15 cellular contexts compared by ENCODE assay signal in genomic region chr3:10004506-10004905, GRCh38. TPM values are rescaled to one million over a fixed set of nuclear protein-coding genes. Genes with fewer than 3 reads are reported as not detected.
DNase-seq lines count a peak whose midpoint lies in the region; ATAC-seq, FAIRE-seq and TF ChIP-seq lines count a peak whose summit lies in the region.
"Had no signal": no experiment of that assay in that cellular context is flagged by ENCODE, and none has a peak within 500 bp of the region (broad histone marks: within the 10 kb centered on the region; RNA-seq: fewer than 3 reads in every experiment).

No MANE protein-coding gene starts in this region.

- BruUV-seq in K562 (replicated peaks; lab: Mats Ljungman, UMichigan) = no TSS peak

- no peak for ATAC-seq in activated CD8-positive, alpha-beta memory T cell treated with anti-CD3 and anti-CD28 coated beads, Interleukin-2, amount 10 ng/mL, durations not matched to agents 7 days and 5 days
- ATAC-seq in K562 (no peak), HG02884 (IDR thresholded peaks at IDR 0.05; ENCODE audit: unreplicated experiment) (no peak)

- H3K4me3 Mint-ChIP-seq in activated CD8-positive, alpha-beta memory T cell treated with anti-CD3 and anti-CD28 coated beads, Interleukin-2, amount 10 ng/mL, durations not matched to agents 7 days and 5 days = no peak overlapping the region
- no peak overlapping the region for H3K4me3 Mint-ChIP-seq in chondrocyte (ENCODE audit: unreplicated experiment)

- peaks cover 29% of the 10 kb centered on the region for H3K36me3 Mint-ChIP-seq in activated CD8-positive, alpha-beta memory T cell treated with anti-CD3 and anti-CD28 coated beads, Interleukin-2, amount 10 ng/mL, durations not matched to agents 7 days and 5 days
- peaks cover 3% of the 10 kb centered on the region for H3K36me3 Mint-ChIP-seq in chondrocyte (ENCODE audit: low read depth)

- no peak overlapping the region for H3K27ac ChIP-seq in K562 (ENCODE audit: extremely low read depth, low read depth, low read length)
- no peak overlapping the region for H3K27ac ChIP-seq in sigmoid colon
- no peak overlapping the region for H3K27ac ChIP-seq in vagina
- H3K27ac ChIP-seq: BLaER1 treated with 17β-estradiol and CSF1 and Interleukin-3, amounts not matched to agents 10 nM and 100 nM; GM23248 had no signal

- CTCF ChIA-PET in activated CD8-positive, alpha-beta memory T cell treated with anti-CD3 and anti-CD28 coated beads, Interleukin-2, amount 10 ng/mL, durations not matched to agents 7 days and 5 days (lab: Charles Lee) = no interaction called here
- CTCF ChIA-PET in K562 (lab: Yijun Ruan, JAX; ENCODE audit: low intra/inter-chr PET ratio) = no interaction called here

- in situ Hi-C loops in K562 (cut with MboI) = no loop called here

- DNase-seq in activated CD8-positive, alpha-beta memory T cell treated with anti-CD3 and anti-CD28 coated beads, Interleukin-2, amount 50 U/mL, for 48 hours = peak; percentile 51
- DNase-seq in activated CD8-positive, alpha-beta memory T cell treated with anti-CD3 and anti-CD28 coated beads, Interleukin-2, amount 10 ng/mL, durations not matched to agents 7 days and 5 days = no peak
- DNase-seq in K562 (ENCODE audit: extremely low read depth in 1 of 4, low spot score in 3 of 4) (no peak), sigmoid colon (peak; percentile 54), vagina (ENCODE audit: extremely low spot score in 2 of 2) (peak; percentile 67 to 71), chondrocyte (ENCODE audit: low spot score) (no peak)
- DNase-seq: 8988T; CD4-positive, CD25-positive, alpha-beta regulatory T cell; DMS53; GF-D8; GM23248; H7 had no signal

- H3K27me3 ChIP-seq in K562 (ENCODE audit: control insufficient read depth in 2 of 2, insufficient read depth in 2 of 2, low read length in 2 of 2) (no peaks in the 10 kb centered on the region), sigmoid colon (no peaks in the 10 kb centered on the region), vagina (no peaks in the 10 kb centered on the region)
- H3K27me3 ChIP-seq: BLaER1 treated with 17β-estradiol and CSF1 and Interleukin-3, amounts not matched to agents 10 nM and 100 nM had no signal

- peaks cover 17% of the 10 kb centered on the region for H3K4me1 Mint-ChIP-seq in activated CD8-positive, alpha-beta memory T cell treated with anti-CD3 and anti-CD28 coated beads, Interleukin-2, amount 10 ng/mL, durations not matched to agents 7 days and 5 days
- peaks cover 17% of the 10 kb centered on the region for H3K4me1 Mint-ChIP-seq in chondrocyte (ENCODE audit: low read depth)

- POLR2A ChIA-PET in K562 (lab: Yijun Ruan, JAX) = interaction anchor here (1.0 to 1.7 kb wide), 5 partner anchors 10 to 25 kb away, joined by 3 to 6 read pairs (median 4); no protein-coding TSS in a partner anchor

- H3K9me1 ChIP-seq in K562 (ENCODE audit: control insufficient read depth, insufficient read depth, low read length) = peaks cover 5% of the 10 kb centered on the region

- H3K9me3 ChIP-seq in K562 (replicated peaks; ENCODE audit: control insufficient read depth, insufficient read depth, low read depth, low read length) (no peaks in the 10 kb centered on the region), sigmoid colon (no peaks in the 10 kb centered on the region), vagina (no peaks in the 10 kb centered on the region)
- H3K9me3 ChIP-seq: BLaER1 treated with 17β-estradiol and CSF1 and Interleukin-3, amounts not matched to agents 10 nM and 100 nM had no signal

- H3K36me3 ChIP-seq in K562 (ENCODE audit: control insufficient read depth, insufficient read depth, low read length) = peaks cover 33% of the 10 kb centered on the region
- peaks cover 0 to 3% (median 0%) of the 10 kb centered on the region in 4 donors for H3K36me3 ChIP-seq in sigmoid colon
- no peaks in the 10 kb centered on the region for H3K36me3 ChIP-seq in vagina

- peak overlapping the region in 1 of 2 experiments; percentile 44; a peak in 1 of 4 replicates for H3K9ac ChIP-seq in K562 (ENCODE audit: insufficient read depth in 1 of 2, low read depth in 2 of 2, low read length in 2 of 2)
- H3K9ac ChIP-seq: BLaER1 treated with 17β-estradiol and CSF1 and Interleukin-3, amounts not matched to agents 10 nM and 100 nM; GM23248 had no signal

- FAIRE-seq in K562 (lab: Jason Lieb, UNC) = no peak
- FAIRE-seq: GM18507 had no signal

- H3K9me3 Mint-ChIP-seq in activated CD8-positive, alpha-beta memory T cell treated with anti-CD3 and anti-CD28 coated beads, Interleukin-2, amount 10 ng/mL, durations not matched to agents 7 days and 5 days (ENCODE audit: low read depth) = no peaks in the 10 kb centered on the region
- no peaks in the 10 kb centered on the region for H3K9me3 Mint-ChIP-seq in chondrocyte (ENCODE audit: low read depth)
- H3K9me3 Mint-ChIP-seq: CD4-positive, CD25-positive, alpha-beta regulatory T cell had no signal

- H3K4me1 ChIP-seq in K562 (replicated peaks in 1 of 2; ENCODE audit: control insufficient read depth in 2 of 2, insufficient read depth in 2 of 2, low read length in 2 of 2) = peaks cover 3 to 11% of the 10 kb centered on the region in 2 experiments; a peak in 3 of 5 replicates
- peaks cover 0 to 11% (median 10%) of the 10 kb centered on the region in 4 donors for H3K4me1 ChIP-seq in sigmoid colon
- H3K4me1 ChIP-seq in vagina = peaks cover 11% of the 10 kb centered on the region

- no peak for TF ChIP-seq EP300 in K562 (IDR thresholded peaks at IDR 0.05; ENCODE audit: low read length)
- TF ChIP-seq EP300 in sigmoid colon (IDR thresholded peaks at IDR 0.05) = no peak

- H4K20me1 ChIP-seq in K562 (replicated peaks; ENCODE audit: control insufficient read depth, insufficient read depth, low read length) = peaks cover 6% of the 10 kb centered on the region

- no peak overlapping the region for H3K4me2 ChIP-seq in K562 (ENCODE audit: insufficient read depth, low read length)
- H3K4me2 ChIP-seq: BLaER1 treated with 17β-estradiol and CSF1 and Interleukin-3, amounts not matched to agents 10 nM and 100 nM had no signal

- TF ChIP-seq RAD21 in K562 (CRISPR knock-in tag; conservative IDR thresholded peaks at IDR 0.05 in 1 of 2, IDR thresholded peaks at IDR 0.05 in 1 of 2) = no peak

- H3K79me2 ChIP-seq in K562 (ENCODE audit: control insufficient read depth, insufficient read depth, low read length) = no peaks in the 10 kb centered on the region

- H3K27ac Mint-ChIP-seq in activated CD8-positive, alpha-beta memory T cell treated with anti-CD3 and anti-CD28 coated beads, Interleukin-2, amount 10 ng/mL, durations not matched to agents 7 days and 5 days = no peak overlapping the region
- H3K27ac Mint-ChIP-seq in chondrocyte (ENCODE audit: unreplicated experiment) = no peak overlapping the region
- H3K27ac Mint-ChIP-seq: CD4-positive, CD25-positive, alpha-beta regulatory T cell had no signal

- TF ChIP-seq POLR2A in K562 (conservative IDR thresholded peaks at IDR 0.05) = peak; percentile 36; the same call in 1 of the 2 replicates
- TF ChIP-seq POLR2A in sigmoid colon (IDR thresholded peaks at IDR 0.05) = no peak
- no peak for TF ChIP-seq POLR2A in vagina (IDR thresholded peaks at IDR 0.05)

- no peak overlapping the region for H2AFZ ChIP-seq in K562 (ENCODE audit: low read depth, low read length)
- H2AFZ ChIP-seq: GM23248 had no signal

- no peaks in the 10 kb centered on the region for H3K27me3 Mint-ChIP-seq in activated CD8-positive, alpha-beta memory T cell treated with anti-CD3 and anti-CD28 coated beads, Interleukin-2, amount 10 ng/mL, durations not matched to agents 7 days and 5 days
- H3K27me3 Mint-ChIP-seq in chondrocyte (ENCODE audit: low read depth) = no peaks in the 10 kb centered on the region
- H3K27me3 Mint-ChIP-seq: CD4-positive, CD25-positive, alpha-beta regulatory T cell had no signal

- 88% methylated on average over 7 of the region's 7 CpGs for WGBS in K562 (ENCODE audit: insufficient coverage, low coverage, missing lambda C conversion rate)
- 95 to 98% methylated on average over 7 of the region's 7 CpGs for WGBS in sigmoid colon, 2 donors

- intact Hi-C loops in K562 (cut with micrococcal nuclease) (no loop called here), sigmoid colon (cut with DNase I) (no loop called here), vagina (cut with DNase I) (no loop called here)

- H3K4me3 ChIP-seq in K562 (no peak overlapping the region), sigmoid colon (no peak overlapping the region), vagina (no peak overlapping the region)
- H3K4me3 ChIP-seq: BLaER1 treated with 17β-estradiol and CSF1 and Interleukin-3, amounts not matched to agents 10 nM and 100 nM; GM23248 had no signal

- no peak for TF ChIP-seq CTCF in K562 (IDR thresholded peaks at IDR 0.05 in 2 of 3, conservative IDR thresholded peaks at IDR 0.05 in 1 of 3; ENCODE audit: insufficient read depth in 2 of 3, low read depth in 1 of 3, low read length in 3 of 3)
- TF ChIP-seq CTCF in sigmoid colon (IDR thresholded peaks at IDR 0.05) = no peak
- no peak for TF ChIP-seq CTCF in vagina (IDR thresholded peaks at IDR 0.05)
- TF ChIP-seq CTCF in chondrocyte (IDR thresholded peaks at IDR 0.05) = no peak

RNA-seq across cellular contexts. Expression of gene EMC3, which starts 17.9 kb away (rescaled TPM):
- total RNA-seq in activated CD8-positive, alpha-beta memory T cell treated with anti-CD3 and anti-CD28 coated beads, Interleukin-2, amount 10 ng/mL, durations not matched to agents 7 days and 5 days = 10 to 100 TPM; 52.5 to 63.8 TPM
- total RNA-seq in K562 (2011; cell fraction: chromatin; rRNA removed; ENCODE audit: low replicate concordance) = 150 and 205 TPM in 2 replicates
- 107 and 124 TPM in 2 replicates for total RNA-seq in K562 (2011; cell fraction: nucleolus; rRNA removed)
- total RNA-seq in K562 (2011; cell fraction: nucleoplasm; rRNA removed) = 132 and 160 TPM in 2 replicates
- total RNA-seq in K562 (2014; rRNA removed) = 43.1 and 58.1 TPM in 2 replicates
- total RNA-seq in K562 (2014; rRNA removed; fragmentation: Illumina TruSeq; extraction: Trizol) = 128 and 134 TPM in 2 replicates
- total RNA-seq in K562 (2015; rRNA removed; fragmentation: Illumina TruSeq; extraction: Trizol) = 87.2 and 87.6 TPM in 2 replicates
- 102 and 115 TPM in 2 replicates for total RNA-seq in K562 (2021)
- 203 and 301 TPM in 2 replicates for polyA plus RNA-seq in K562 (2011; rRNA removed)
- 171 and 187 TPM in 2 replicates for polyA plus RNA-seq in K562 (2011; cell fraction: cytosol; rRNA removed)
- polyA plus RNA-seq in K562 (2011; cell fraction: nucleus; rRNA removed) = 65.7 and 92.6 TPM in 2 replicates
- 128 and 136 TPM in 2 replicates for polyA plus RNA-seq in K562 (2012)
- polyA plus RNA-seq in K562 (2014; fragmentation: Illumina TruSeq; extraction: Trizol) = 217 and 250 TPM in 2 replicates
- polyA plus RNA-seq in K562 (2014; fragmentation: Nextera tagmentation; extraction: Ambion mirVana) = 100 to 1,000 TPM; 323 to 331 TPM
- 174 and 176 TPM in 2 replicates for polyA plus RNA-seq in K562 (2014; rRNA removed)
- 163 and 220 TPM in 2 replicates for polyA minus RNA-seq in K562 (2011; rRNA and poly(A)+ RNA removed)
- polyA minus RNA-seq in K562 (2011; cell fraction: cytosol; rRNA and poly(A)+ RNA removed) = 40.3 and 58.5 TPM in 2 replicates
- polyA minus RNA-seq in K562 (2011; cell fraction: nucleus; rRNA and poly(A)+ RNA removed) = 10.9 and 19.1 TPM in 2 replicates
- total RNA-seq in sigmoid colon = 10 to 100 TPM; 37.1 to 95.7 (median 45.2) TPM
- polyA plus RNA-seq in sigmoid colon = 10 to 100 TPM; 20.6 to 76.4 (median 24.6) TPM
- total RNA-seq in vagina = 36.6 TPM
- 51.5 to 60.0 TPM (median 52.9 TPM) in 3 replicates for total RNA-seq in chondrocyte

RNA-seq across cellular contexts. Expression of gene FANCD2, which starts 21.7 kb away (rescaled TPM):
- 100 to 1,000 TPM in 1 of 2 experiments, 10 to 100 TPM in 1; 75.1 to 109 TPM for total RNA-seq in activated CD8-positive, alpha-beta memory T cell treated with anti-CD3 and anti-CD28 coated beads, Interleukin-2, amount 10 ng/mL, durations not matched to agents 7 days and 5 days
- 268 and 516 TPM in 2 replicates for total RNA-seq in K562 (2011; cell fraction: chromatin; rRNA removed; ENCODE audit: low replicate concordance)
- total RNA-seq in K562 (2011; cell fraction: nucleolus; rRNA removed) = 162 and 189 TPM in 2 replicates
- total RNA-seq in K562 (2011; cell fraction: nucleoplasm; rRNA removed) = 223 and 257 TPM in 2 replicates
- total RNA-seq in K562 (2014; rRNA removed) = 77.8 and 83.6 TPM in 2 replicates
- 96.1 and 107 TPM in 2 replicates for total RNA-seq in K562 (2014; rRNA removed; fragmentation: Illumina TruSeq; extraction: Trizol)
- 72.5 and 78.9 TPM in 2 replicates for total RNA-seq in K562 (2015; rRNA removed; fragmentation: Illumina TruSeq; extraction: Trizol)
- total RNA-seq in K562 (2021) = 58.3 and 59.4 TPM in 2 replicates
- polyA plus RNA-seq in K562 (2011; rRNA removed) = 108 and 137 TPM in 2 replicates
- 32.9 and 56.4 TPM in 2 replicates for polyA plus RNA-seq in K562 (2011; cell fraction: cytosol; rRNA removed)
- polyA plus RNA-seq in K562 (2011; cell fraction: nucleus; rRNA removed) = 206 and 218 TPM in 2 replicates
- 72.4 and 103 TPM in 2 replicates for polyA plus RNA-seq in K562 (2012)
- 71.7 and 111 TPM in 2 replicates for polyA plus RNA-seq in K562 (2014; fragmentation: Illumina TruSeq; extraction: Trizol)
- polyA plus RNA-seq in K562 (2014; fragmentation: Nextera tagmentation; extraction: Ambion mirVana) = 100 to 1,000 TPM in 1 of 2 experiments, 10 to 100 TPM in 1; 86.6 to 105 TPM
- polyA plus RNA-seq in K562 (2014; rRNA removed) = 96.2 and 114 TPM in 2 replicates
- polyA minus RNA-seq in K562 (2011; rRNA and poly(A)+ RNA removed) = 159 and 165 TPM in 2 replicates
- 36.9 and 53.2 TPM in 2 replicates for polyA minus RNA-seq in K562 (2011; cell fraction: cytosol; rRNA and poly(A)+ RNA removed)
- polyA minus RNA-seq in K562 (2011; cell fraction: nucleus; rRNA and poly(A)+ RNA removed) = 95.3 and 162 TPM in 2 replicates
- 1 to 10 TPM; 1.5 to 5.8 (median 3.1) TPM for total RNA-seq in sigmoid colon
- polyA plus RNA-seq in sigmoid colon = 10 to 100 TPM in 1 of 3 donors, 1 to 10 TPM in 1, under 1 TPM in 1; 0.60 to 12.6 (median 1.4) TPM
- 4.4 TPM for total RNA-seq in vagina
- total RNA-seq in chondrocyte = 3.6 to 8.1 TPM (median 3.6 TPM) in 3 replicates

RNA-seq across cellular contexts. Expression of gene PRRT3, which starts 52.3 kb away (rescaled TPM):
- total RNA-seq in activated CD8-positive, alpha-beta memory T cell treated with anti-CD3 and anti-CD28 coated beads, Interleukin-2, amount 10 ng/mL, durations not matched to agents 7 days and 5 days = 1 to 10 TPM; 3.5 to 6.4 TPM
- total RNA-seq in K562 (2011; cell fraction: chromatin; rRNA removed; ENCODE audit: low replicate concordance) = 4.4 and 10.2 TPM in 2 replicates
- 5.1 and 6.3 TPM in 2 replicates for total RNA-seq in K562 (2011; cell fraction: nucleolus; rRNA removed)
- 4.8 and 6.6 TPM in 2 replicates for total RNA-seq in K562 (2011; cell fraction: nucleoplasm; rRNA removed)
- total RNA-seq in K562 (2014; rRNA removed) (0.36 and 0.65 TPM in 2 replicates), K562 (2014; rRNA removed; fragmentation: Illumina TruSeq; extraction: Trizol) (0.38 and 0.44 TPM in 2 replicates), K562 (2015; rRNA removed; fragmentation: Illumina TruSeq; extraction: Trizol) (0.72 and 1.3 TPM in 2 replicates), K562 (2021) (1.9 and 2.2 TPM in 2 replicates), sigmoid colon (1 to 10 TPM; 1.5 to 2.6 (median 2.2) TPM), vagina (1.7 TPM), chondrocyte (3.9 to 7.6 TPM (median 3.9 TPM) in 3 replicates)
- polyA plus RNA-seq in K562 (2011; rRNA removed) (1.1 and 1.2 TPM in 2 replicates), K562 (2014; fragmentation: Illumina TruSeq; extraction: Trizol) (1.3 and 1.4 TPM in 2 replicates), K562 (2014; fragmentation: Nextera tagmentation; extraction: Ambion mirVana) (under 1 TPM; 0.06 TPM), K562 (2014; rRNA removed) (1.7 and 2.8 TPM in 2 replicates), sigmoid colon (under 1 TPM; 0.46 to 0.90 (median 0.60) TPM)
- 1.4 and 3.2 TPM in 2 replicates for polyA plus RNA-seq in K562 (2011; cell fraction: cytosol; rRNA removed)
- 1.3 and 2.6 TPM in 2 replicates for polyA plus RNA-seq in K562 (2011; cell fraction: nucleus; rRNA removed)
- polyA plus RNA-seq in K562 (2012) = 0.85 and 0.87 TPM in 2 replicates
- 1.1 and 1.7 TPM in 2 replicates for polyA minus RNA-seq in K562 (2011; rRNA and poly(A)+ RNA removed)
- polyA minus RNA-seq in K562 (2011; cell fraction: cytosol; rRNA and poly(A)+ RNA removed) = 1.3 and 2.3 TPM in 2 replicates
- 1.5 and 1.7 TPM in 2 replicates for polyA minus RNA-seq in K562 (2011; cell fraction: nucleus; rRNA and poly(A)+ RNA removed)

Comparison
In these comparisons a context has a peak if more than half of its experiments do, and no peak if none do; other contexts are left out.
1. DNase-seq: peak in activated CD8-positive, alpha-beta memory T cell treated with anti-CD3 and anti-CD28 coated beads, Interleukin-2, amount 50 U/mL, for 48 hours (single experiment), sigmoid colon (single experiment) and vagina (2 of 2); none in activated CD8-positive, alpha-beta memory T cell treated with anti-CD3 and anti-CD28 coated beads, Interleukin-2, amount 10 ng/mL, durations not matched to agents 7 days and 5 days (single experiment), K562 (0 of 4) and chondrocyte (single experiment).